7 cellular contexts compared by ENCODE assay signal in genomic region chr3:71428841-71429609, GRCh38.
DNase-seq lines count a peak whose midpoint lies in the region; ATAC-seq and TF ChIP-seq lines count a peak whose summit lies in the region.

No MANE protein-coding gene starts in this region.

- peak overlapping the region in 11 of 12 donors; percentile 8 to 60 (median 47) for H3K27ac ChIP-seq in heart left ventricle
- H3K27ac ChIP-seq in skeletal muscle tissue (ENCODE audit: low read depth, low read length), result no peak overlapping the region

- DNase-seq in T-cell, result no peak
- DNase-seq in heart left ventricle, result peak in 4 of 5 donors; percentile 46 to 66 (median 52)
- no peak for DNase-seq in cerebellum (ENCODE audit: low spot score)

- CTCF ChIA-PET in T-cell (lab: Charles Lee), result interaction anchor here in 1 of 2 donors (1.3 kb wide), 1 partner anchor 12 kb away, joined by 3 read pairs; no protein-coding TSS in a partner anchor

- H3K4me1 ChIP-seq in heart left ventricle, result peaks cover 0 to 54% (median 34%) of the 10 kb centered on the region in 12 donors
- peaks cover 2 to 19% (median 9%) of the 10 kb centered on the region in 3 donors for H3K4me1 ChIP-seq in skeletal muscle tissue (ENCODE audit: control insufficient read depth in 3 of 3, insufficient read depth in 3 of 3, low read length in 3 of 3)

- 4 to 23% (median 8%) methylated on average over 17 of the region's 17 CpGs for WGBS in heart left ventricle, 4 donors

- no peaks in the 10 kb centered on the region for H3K9me3 ChIP-seq in heart left ventricle
- H3K9me3 ChIP-seq in skeletal muscle tissue (ENCODE audit: control insufficient read depth in 3 of 3, low read length in 3 of 3), result no peaks in the 10 kb centered on the region

- H3K9me3 Mint-ChIP-seq in T-cell, result no peaks in the 10 kb centered on the region

- H3K4me3 ChIP-seq in heart left ventricle (peak overlapping the region in 8 of 12 donors; percentile 6 to 38 (median 18)), skeletal muscle tissue (ENCODE audit: low read length in 3 of 3) (peak overlapping the region; percentile 3 to 31 (median 19))

- H3K9ac ChIP-seq in skeletal muscle tissue (ENCODE audit: low read depth in 1 of 3, low read length in 3 of 3), result no peak overlapping the region

- no peaks in the 10 kb centered on the region for H3K27me3 Mint-ChIP-seq in T-cell

- H3K36me3 Mint-ChIP-seq in T-cell, result peaks cover 37% of the 10 kb centered on the region

- no peak for TF ChIP-seq CTCF in heart left ventricle (IDR thresholded peaks at IDR 0.05)

- H3K27me3 ChIP-seq in heart left ventricle (no peaks in the 10 kb centered on the region), skeletal muscle tissue (ENCODE audit: control insufficient read depth in 3 of 3, insufficient read depth in 3 of 3, low read length in 3 of 3) (no peaks in the 10 kb centered on the region)

- H3K27ac Mint-ChIP-seq in T-cell, result peak overlapping the region; percentile 69 to 89

- no peaks in the 10 kb centered on the region for H3K36me3 ChIP-seq in heart left ventricle
- no peaks in the 10 kb centered on the region for H3K36me3 ChIP-seq in skeletal muscle tissue (ENCODE audit: control insufficient read depth in 3 of 3, insufficient read depth in 3 of 3, low read length in 3 of 3)

- intact Hi-C loops in heart left ventricle (cut with DNase I), result loop anchor here in 5 of 10 donors (10.0 kb wide), 2 partner anchors 136 to 156 kb away; partner anchors contain the start of gene FOXP1 (in 4 of the 5)

- POLR2A ChIA-PET in T-cell (lab: Charles Lee), result interaction anchor here (0.7 to 1.8 kb wide), 2 partner anchors 59 to 63 kb away, joined by 3 to 4 read pairs; no protein-coding TSS in a partner anchor

- peak; percentile 46 for ATAC-seq in GM19463 (IDR thresholded peaks at IDR 0.05; ENCODE audit: unreplicated experiment)
- ATAC-seq in T-cell (replicated peaks in 1 of 4), result peak in 2 of 4 experiments; percentile 23 to 36
- ATAC-seq in heart left ventricle, result peak; percentile 23 to 68 (median 54)
- ATAC-seq in GM21619 (IDR thresholded peaks at IDR 0.05; ENCODE audit: unreplicated experiment), result no peak
- ATAC-seq in GM19328 (IDR thresholded peaks at IDR 0.05; ENCODE audit: unreplicated experiment), result no peak

- H3K4me3 Mint-ChIP-seq in T-cell, result peak overlapping the region; percentile 34 to 84 (median 57)

- H3K4me1 Mint-ChIP-seq in T-cell, result peaks cover 96 to 100% (median 98%) of the 10 kb centered on the region in 3 donors

- TF ChIP-seq POLR2A in heart left ventricle (IDR thresholded peaks at IDR 0.05), result no peak

Comparison
In these comparisons a context has a peak if more than half of its experiments do, and no peak if none do; other contexts are left out.
1. ATAC-seq: peak in GM19463 (single experiment) and heart left ventricle (4 of 4); none in GM21619 (single experiment) and GM19328 (single experiment).
2. DNase-seq: peak in heart left ventricle (4 of 5); none in T-cell (0 of 34) and cerebellum (single experiment).